ENCODE assay signal across 8 cellular contexts in the genomic region with DNA sequence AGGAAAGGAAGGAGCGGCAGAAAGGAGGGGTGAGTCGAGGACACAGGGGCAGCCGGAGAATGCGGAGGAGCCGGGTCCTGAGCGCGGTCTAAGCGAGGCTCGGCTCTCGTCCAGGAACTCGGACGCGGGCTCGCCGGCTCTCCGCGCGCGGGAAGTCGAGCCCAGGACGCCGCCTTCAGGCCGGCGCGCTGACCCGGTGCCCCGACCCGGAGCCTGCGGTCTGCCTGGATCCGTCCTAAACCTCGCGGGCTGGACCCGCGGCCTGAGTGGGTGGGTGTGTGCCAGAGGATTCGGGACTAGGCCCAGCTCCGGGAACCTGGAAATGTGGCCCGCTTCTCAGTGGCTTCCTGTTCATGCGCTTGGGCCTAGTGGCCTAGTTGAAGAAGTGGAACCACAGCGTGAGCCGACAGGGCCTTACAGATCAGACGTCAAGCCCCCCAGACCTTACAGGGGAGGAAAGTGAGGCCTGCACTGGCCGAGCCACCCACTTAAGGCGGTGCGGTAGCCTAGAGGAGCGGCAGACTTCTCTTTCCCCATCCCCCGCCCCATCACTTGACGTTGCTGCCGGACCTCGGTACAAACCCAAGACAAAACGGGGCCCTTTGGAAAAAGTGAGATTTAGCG. TPM values are rescaled to one million over a fixed set of nuclear protein-coding genes. Genes with fewer than 3 reads are reported as not detected.
DNase-seq lines count a peak whose midpoint lies in the region; ATAC-seq lines count a peak whose summit lies in the region.

No MANE protein-coding gene starts in this region.

- intact Hi-C loops in right cardiac atrium (cut with DNase I): no loop called here

- peaks cover 35% of the 10 kb centered on the region for H3K27me3 Mint-ChIP-seq in activated naive CD8-positive, alpha-beta T cell treated with anti-CD3 and anti-CD28 coated beads, Interleukin-2, amount 50 U/mL, for 24 hours

- peak overlapping the region; percentile 90 to 98 (median 94) for H3K9ac ChIP-seq in BLaER1 treated with 17β-estradiol and CSF1 and Interleukin-3, amounts not matched to agents 10 nM and 100 nM
- no peak overlapping the region for H3K9ac ChIP-seq in rectal smooth muscle tissue (ENCODE audit: low read length)

- no peaks in the 10 kb centered on the region for H3K36me3 Mint-ChIP-seq in activated naive CD8-positive, alpha-beta T cell treated with anti-CD3 and anti-CD28 coated beads, Interleukin-2, amount 50 U/mL, for 24 hours (ENCODE audit: low read depth)

- H3K36me3 ChIP-seq in BLaER1 treated with 17β-estradiol and CSF1 and Interleukin-3, amounts not matched to agents 10 nM and 100 nM: no peaks in the 10 kb centered on the region
- no peaks in the 10 kb centered on the region for H3K36me3 ChIP-seq in rectal smooth muscle tissue (ENCODE audit: control insufficient read depth, insufficient read depth, low read length)

- H3K27ac Mint-ChIP-seq in activated naive CD8-positive, alpha-beta T cell treated with anti-CD3 and anti-CD28 coated beads, Interleukin-2, amount 50 U/mL, for 24 hours: peak overlapping the region; percentile 85

- H3K4me2 ChIP-seq in BLaER1 treated with 17β-estradiol and CSF1 and Interleukin-3, amounts not matched to agents 10 nM and 100 nM: peak overlapping the region; percentile 86 to 96 (median 89)

- H3K27ac ChIP-seq in BLaER1 treated with 17β-estradiol and CSF1 and Interleukin-3, amounts not matched to agents 10 nM and 100 nM: peak overlapping the region; percentile 86 to 98 (median 94)
- no peak overlapping the region for H3K27ac ChIP-seq in right cardiac atrium (ENCODE audit: low read length)
- no peak overlapping the region for H3K27ac ChIP-seq in rectal smooth muscle tissue (ENCODE audit: low read depth, low read length)

- WGBS in right cardiac atrium: 16% methylated on average over 51 of the region's 51 CpGs

- peaks cover 71 to 94% (median 85%) of the 10 kb centered on the region in 11 experiments for H3K27me3 ChIP-seq in BLaER1 treated with 17β-estradiol and CSF1 and Interleukin-3, amounts not matched to agents 10 nM and 100 nM
- H3K27me3 ChIP-seq in right cardiac atrium (ENCODE audit: control insufficient read depth, insufficient read depth) (peaks cover 2% of the 10 kb centered on the region), rectal smooth muscle tissue (ENCODE audit: control insufficient read depth, insufficient read depth, low read length) (peaks cover 12% of the 10 kb centered on the region)

- H3K9me3 Mint-ChIP-seq in activated naive CD8-positive, alpha-beta T cell treated with anti-CD3 and anti-CD28 coated beads, Interleukin-2, amount 50 U/mL, for 24 hours: no peaks in the 10 kb centered on the region

- no peaks in the 10 kb centered on the region; a peak in 1 of 22 replicates for H3K9me3 ChIP-seq in BLaER1 treated with 17β-estradiol and CSF1 and Interleukin-3, amounts not matched to agents 10 nM and 100 nM (replicated peaks in 1 of 11)
- no peaks in the 10 kb centered on the region for H3K9me3 ChIP-seq in right cardiac atrium (ENCODE audit: control insufficient read depth, low read length)

- peaks cover 11 to 23% (median 19%) of the 10 kb centered on the region in 10 experiments; a peak in 16 of 20 replicates for H3K4me1 ChIP-seq in BLaER1 treated with 17β-estradiol and CSF1 and Interleukin-3, amounts not matched to agents 10 nM and 100 nM
- H3K4me1 ChIP-seq in right cardiac atrium (ENCODE audit: control insufficient read depth, insufficient read depth, low read length) (peaks cover 2% of the 10 kb centered on the region), rectal smooth muscle tissue (ENCODE audit: control insufficient read depth, insufficient read depth, low read length) (no peaks in the 10 kb centered on the region)

- peak overlapping the region; percentile 71 to 87 (median 80) for H3K4me3 ChIP-seq in BLaER1 treated with 17β-estradiol and CSF1 and Interleukin-3, amounts not matched to agents 10 nM and 100 nM
- H3K4me3 ChIP-seq in right cardiac atrium (ENCODE audit: low read length): peak overlapping the region; percentile 86
- H3K4me3 ChIP-seq in rectal smooth muscle tissue (ENCODE audit: low read length): peak overlapping the region; percentile 83

- peak; percentile 81 for DNase-seq in NCI-H1092 treated with DMSO at 0.1 percent for 48 hours (lab: John Stamatoyannopoulos, UW)
- peak; percentile 31 for DNase-seq in activated naive CD8-positive, alpha-beta T cell treated with anti-CD3 and anti-CD28 coated beads, Interleukin-2, amount 50 U/mL, for 24 hours
- DNase-seq in right cardiac atrium: peak; percentile 49 to 76 (median 75)
- no peak for DNase-seq in epidermal melanocyte (ENCODE audit: insufficient read length, low spot score)

- H3K4me3 Mint-ChIP-seq in activated naive CD8-positive, alpha-beta T cell treated with anti-CD3 and anti-CD28 coated beads, Interleukin-2, amount 50 U/mL, for 24 hours: peak overlapping the region; percentile 93

- H3K4me1 Mint-ChIP-seq in activated naive CD8-positive, alpha-beta T cell treated with anti-CD3 and anti-CD28 coated beads, Interleukin-2, amount 50 U/mL, for 24 hours: peaks cover 15% of the 10 kb centered on the region

- H4K20me1 ChIP-seq in BLaER1 treated with 17β-estradiol and CSF1 and Interleukin-3, amounts not matched to agents 10 nM and 100 nM: peaks cover 0 to 47% (median 18%) of the 10 kb centered on the region in 11 experiments; a peak in 17 of 22 replicates

- ATAC-seq in GM19324 (IDR thresholded peaks at IDR 0.05; ENCODE audit: low FRiP score, unreplicated experiment) (peak; percentile 34), right cardiac atrium (peak; percentile 71 to 81), GM21423 (IDR thresholded peaks at IDR 0.05; ENCODE audit: unreplicated experiment) (no peak)
- no peak for ATAC-seq in activated naive CD8-positive, alpha-beta T cell treated with anti-CD3 and anti-CD28 coated beads, Interleukin-2, amount 50 U/mL, for 24 hours

RNA-seq across cellular contexts. Expression of a gene that starts 1.2 kb away (rescaled TPM):
- total RNA-seq in right cardiac atrium: under 1 TPM in 1 of 4 donors, not detected in 3; 0.24 TPM
- polyA plus RNA-seq in right cardiac atrium: 0.09 TPM

RNA-seq across cellular contexts. Expression of a gene that starts 1.6 kb away (rescaled TPM):
- under 1 TPM in 1 of 4 donors, not detected in 3; 0.37 TPM for total RNA-seq in right cardiac atrium
- polyA plus RNA-seq in right cardiac atrium: 0.32 TPM

RNA-seq across cellular contexts. Expression of a gene that starts 13.3 kb away (rescaled TPM):
- 1 to 10 TPM in 3 of 4 donors, under 1 TPM in 1; 0.71 to 1.7 (median 1.3) TPM for total RNA-seq in right cardiac atrium
- polyA plus RNA-seq in right cardiac atrium: 1.9 TPM

Comparison
In these comparisons a context has a peak if more than half of its experiments do, and no peak if none do; other contexts are left out.
1. H3K27ac ChIP-seq: peak in BLaER1 treated with 17β-estradiol and CSF1 and Interleukin-3, amounts not matched to agents 10 nM and 100 nM (11 of 11); none in right cardiac atrium (single experiment) and rectal smooth muscle tissue (single experiment).
2. ATAC-seq: peak in GM19324 (single experiment) and right cardiac atrium (2 of 2); none in activated naive CD8-positive, alpha-beta T cell treated with anti-CD3 and anti-CD28 coated beads, Interleukin-2, amount 50 U/mL, for 24 hours (single experiment) and GM21423 (single experiment).
3. Peak in every context shown above with its lines, with median percentiles within 50 percentile points of each other: H3K4me3 ChIP-seq.